In genomic region chr5:89583534-89583933, GRCh38 we compare ENCODE assay signal across 16 cellular contexts.
DNase-seq lines count a peak whose midpoint lies in the region; ATAC-seq and TF ChIP-seq lines count a peak whose summit lies in the region.
"Had no signal": no experiment of that assay in that cellular context is flagged by ENCODE, and none has a peak within 500 bp of the region (broad histone marks: within the 10 kb centered on the region; RNA-seq: fewer than 3 reads in every experiment).

No MANE protein-coding gene starts in this region.

- no peak overlapping the region for H2BK15ac ChIP-seq in H9 (ENCODE audit: low read depth, low read length)

- H3K14ac ChIP-seq in H9 (ENCODE audit: insufficient read depth, low read length), result no peak overlapping the region

- intact Hi-C loops in HCT116 (cut with micrococcal nuclease), result no loop called here
- intact Hi-C loops in esophagus squamous epithelium (cut with DNase I), result no loop called here

- H3K9me3 Mint-ChIP-seq in naive thymus-derived CD8-positive, alpha-beta T cell, result peaks cover 0 to 19% (median 0%) of the 10 kb centered on the region in 9 donors
- H3K9me3 Mint-ChIP-seq in H9, result no peaks in the 10 kb centered on the region; a peak in 2 of 5 replicates
- H3K9me3 Mint-ChIP-seq: HFFc6 had no signal

- no peak overlapping the region for H3K4me3 Mint-ChIP-seq in naive thymus-derived CD8-positive, alpha-beta T cell
- H3K4me3 Mint-ChIP-seq in H9, result no peak overlapping the region
- H3K4me3 Mint-ChIP-seq: CD4-positive, alpha-beta memory T cell; HFFc6 had no signal

- CTCF ChIA-PET in HCT116 (lab: Charles Lee), result no interaction called here

- no peak overlapping the region for H3K56ac ChIP-seq in H9 (ENCODE audit: insufficient read length, low read depth, low read length)

- no peaks in the 10 kb centered on the region for H3K79me1 ChIP-seq in H9 (ENCODE audit: insufficient read depth, low read depth, low read length, poor library complexity, severe bottlenecking)

- RAD21 ChIA-PET in HCT116 (lab: Charles Lee; ENCODE audit: low non-redundant PET in 1 of 2, low total read pairs in 2 of 2, uncharacterized antibody in 2 of 2, unreplicated experiment in 2 of 2), result no interaction called here

- no peak overlapping the region for H3T11ph ChIP-seq in H9 (ENCODE audit: low read length)

- no peaks in the 10 kb centered on the region for H3K23me2 ChIP-seq in H9 (ENCODE audit: insufficient read length, low read depth, low read length, poor library complexity, severe bottlenecking)

- TF ChIP-seq POLR2A in HCT116 (IDR thresholded peaks at IDR 0.05; ENCODE audit: borderline replicate concordance, extremely low read depth, insufficient read depth, insufficient read length) (no peak), esophagus squamous epithelium (IDR thresholded peaks at IDR 0.05) (no peak)

- H3K4ac ChIP-seq in H9 (ENCODE audit: low read depth, low read length), result no peak overlapping the region

- ATAC-seq in HCT116 (no peak), RWPE2 (ENCODE audit: low read depth) (no peak)
- ATAC-seq in naive thymus-derived CD8-positive, alpha-beta T cell, result no peak

- no peak overlapping the region for H2BK120ac ChIP-seq in H9 (ENCODE audit: low read depth, low read length, poor library complexity, severe bottlenecking)

- H2BK12ac ChIP-seq in H9 (ENCODE audit: insufficient read length, low read depth, low read length), result no peak overlapping the region

- peak overlapping the region; percentile 66 for H3K4me2 ChIP-seq in GM23248 (ENCODE audit: unreplicated experiment)
- no peak overlapping the region for H3K4me2 ChIP-seq in HCT116 (ENCODE audit: low read length)
- no peak overlapping the region for H3K4me2 ChIP-seq in H9 (ENCODE audit: insufficient read depth, insufficient read length, low read length)

- H3K9ac ChIP-seq in GM23248 (no peak overlapping the region), HCT116 (ENCODE audit: low read length) (no peak overlapping the region), H9 (ENCODE audit: extremely low read depth, insufficient read length, low read length) (no peak overlapping the region)

- no peak overlapping the region for H4K91ac ChIP-seq in H9 (ENCODE audit: insufficient read length, low read depth, low read length)

- no peak overlapping the region for H2AK5ac ChIP-seq in H9 (ENCODE audit: insufficient read length, low read length)

- H3K27me3 ChIP-seq in GM23248 (replicated peaks; ENCODE audit: insufficient read depth) (no peaks in the 10 kb centered on the region), HCT116 (ENCODE audit: insufficient read depth, low read length) (no peaks in the 10 kb centered on the region), RWPE2 (ENCODE audit: insufficient read depth, poor library complexity, severe bottlenecking) (no peaks in the 10 kb centered on the region), esophagus squamous epithelium (no peaks in the 10 kb centered on the region), MG63 (no peaks in the 10 kb centered on the region), H9 (ENCODE audit: insufficient read depth, low read length) (no peaks in the 10 kb centered on the region)

- TF ChIP-seq CTCF in HCT116 (IDR thresholded peaks at IDR 0.05 in 2 of 3, conservative IDR thresholded peaks at IDR 0.05 in 1 of 3; ENCODE audit: borderline replicate concordance in 1 of 3, insufficient read depth in 1 of 3, low read depth in 2 of 3, low read length in 2 of 3) (no peak), RWPE2 (IDR thresholded peaks at IDR 0.05; ENCODE audit: poor library complexity, severe bottlenecking) (no peak), esophagus squamous epithelium (IDR thresholded peaks at IDR 0.05) (no peak), H9 (conservative IDR thresholded peaks at IDR 0.05) (no peak)

- H2BK5ac ChIP-seq in H9 (ENCODE audit: insufficient read length, low read length), result no peak overlapping the region

- in situ Hi-C loops in GM23248 (cut with MboI), result no loop called here

- H3K18ac ChIP-seq in H9 (ENCODE audit: insufficient read length, low read depth, low read length), result no peak overlapping the region

- H3F3A ChIP-seq in GM23248 (ENCODE audit: insufficient read depth), result peaks cover 14% of the 10 kb centered on the region; the same call in 1 of the 2 replicates

- H3K23ac ChIP-seq in H9 (ENCODE audit: insufficient read length, low read depth, low read length), result no peak overlapping the region

- H3K9me3 ChIP-seq in GM23248 (ENCODE audit: low read depth), result no peaks in the 10 kb centered on the region
- H3K9me3 ChIP-seq in HCT116 (ENCODE audit: control insufficient read depth in 1 of 2, insufficient read depth in 1 of 2, low read depth in 1 of 2, low read length in 2 of 2), result no peaks in the 10 kb centered on the region
- H3K9me3 ChIP-seq in RWPE2 (ENCODE audit: severe bottlenecking), result no peaks in the 10 kb centered on the region
- no peaks in the 10 kb centered on the region for H3K9me3 ChIP-seq in esophagus squamous epithelium
- no peaks in the 10 kb centered on the region for H3K9me3 ChIP-seq in MG63
- H3K9me3 ChIP-seq in H9 (ENCODE audit: control insufficient read depth, low read depth, low read length), result no peaks in the 10 kb centered on the region

- H3K36me3 ChIP-seq in GM23248 (ENCODE audit: low read depth) (no peaks in the 10 kb centered on the region), HCT116 (ENCODE audit: control insufficient read depth in 1 of 2, insufficient read depth in 2 of 2, low read length in 2 of 2) (no peaks in the 10 kb centered on the region), RWPE2 (ENCODE audit: low read depth) (no peaks in the 10 kb centered on the region), esophagus squamous epithelium (no peaks in the 10 kb centered on the region), MG63 (no peaks in the 10 kb centered on the region)

- H2AFZ ChIP-seq in GM23248 (no peak overlapping the region), HCT116 (ENCODE audit: low read depth, low read length, poor library complexity, severe bottlenecking) (peak overlapping the region; percentile 68), H9 (ENCODE audit: low read length) (no peak overlapping the region)

- BruUV-seq in HCT116 (replicated peaks; lab: Mats Ljungman, UMichigan), result no TSS peak

- H3K27me3 Mint-ChIP-seq in naive thymus-derived CD8-positive, alpha-beta T cell, result peaks cover 0 to 2% (median 0%) of the 10 kb centered on the region in 5 donors
- H3K27me3 Mint-ChIP-seq in H9 (ENCODE audit: low read depth), result no peaks in the 10 kb centered on the region
- H3K27me3 Mint-ChIP-seq: CD4-positive, alpha-beta memory T cell had no signal

- no peak overlapping the region for H2BK20ac ChIP-seq in H9 (ENCODE audit: low read depth, low read length, poor library complexity, severe bottlenecking)

- H4K5ac ChIP-seq in H9 (ENCODE audit: insufficient read length, low read depth, low read length), result no peak overlapping the region

- H3K79me2 ChIP-seq in GM23248 (ENCODE audit: insufficient read depth) (no peaks in the 10 kb centered on the region), HCT116 (ENCODE audit: insufficient read depth, low read length) (no peaks in the 10 kb centered on the region), H9 (ENCODE audit: insufficient read depth, low read length) (no peaks in the 10 kb centered on the region)

- peaks cover 17% of the 10 kb centered on the region for H3K4me1 ChIP-seq in GM23248 (ENCODE audit: insufficient read depth)
- H3K4me1 ChIP-seq in HCT116 (ENCODE audit: control insufficient read depth in 1 of 2, insufficient read depth in 2 of 2, low read length in 2 of 2), result peaks cover 0 to 7% of the 10 kb centered on the region in 2 experiments; a peak in 1 of 4 replicates
- peaks cover 21% of the 10 kb centered on the region for H3K4me1 ChIP-seq in RWPE2 (ENCODE audit: insufficient read depth, poor library complexity, severe bottlenecking)
- H3K4me1 ChIP-seq in esophagus squamous epithelium, result peaks cover 0 to 37% (median 11%) of the 10 kb centered on the region in 3 donors
- H3K4me1 ChIP-seq in H9 (ENCODE audit: insufficient read depth, low read length), result peaks cover 5% of the 10 kb centered on the region; the same call in 1 of the 2 replicates

- POLR2A ChIA-PET in HCT116 (lab: Charles Lee), result no interaction called here
- POLR2A ChIA-PET in naive thymus-derived CD8-positive, alpha-beta T cell (lab: Charles Lee), result no interaction called here

- no peaks in the 10 kb centered on the region for H3K4me1 Mint-ChIP-seq in naive thymus-derived CD8-positive, alpha-beta T cell
- peaks cover 13 to 15% of the 10 kb centered on the region in 2 experiments for H3K4me1 Mint-ChIP-seq in H9
- H3K4me1 Mint-ChIP-seq: CD4-positive, alpha-beta memory T cell had no signal

- H3K27ac ChIP-seq in GM23248, result no peak overlapping the region
- no peak overlapping the region for H3K27ac ChIP-seq in HCT116 (ENCODE audit: low read depth, low read length)
- H3K27ac ChIP-seq in RWPE2 (ENCODE audit: poor library complexity, severe bottlenecking), result peak overlapping the region; percentile 45
- H3K27ac ChIP-seq in esophagus squamous epithelium, result peak overlapping the region in 3 of 4 donors; percentile 55 to 70 (median 62)
- H3K27ac ChIP-seq in H9 (ENCODE audit: insufficient read length, low read depth, low read length), result no peak overlapping the region

- no peaks in the 10 kb centered on the region for H3K36me3 Mint-ChIP-seq in naive thymus-derived CD8-positive, alpha-beta T cell
- H3K36me3 Mint-ChIP-seq in H9 (ENCODE audit: insufficient read depth in 1 of 3, low read depth in 3 of 3), result peaks cover 0 to 8% (median 0%) of the 10 kb centered on the region in 3 experiments; a peak in 4 of 7 replicates
- H3K36me3 Mint-ChIP-seq: CD4-positive, alpha-beta memory T cell had no signal

- no peak overlapping the region for H4K8ac ChIP-seq in H9 (replicated peaks; ENCODE audit: insufficient read length, low read depth, low read length)

- DNase-seq in GM23248 (no peak), HCT116 (ENCODE audit: low read depth, low spot score) (no peak), RWPE2 (ENCODE audit: low spot score) (no peak), esophagus squamous epithelium (lab: John Stamatoyannopoulos, UW) (no peak), MG63 (no peak), NOMO-1 (lab: John Stamatoyannopoulos, UW; ENCODE audit: unreplicated experiment in 2 of 2) (no peak), H9 (no peak)
- DNase-seq in naive thymus-derived CD8-positive, alpha-beta T cell, result no peak
- DNase-seq: C1 segment of cervical spinal cord; Calu3; CD4-positive, alpha-beta memory T cell; COR-L47; DMS79 treated with DMSO at 0.1 percent for 48 hours; GF-D8; GOT3 had no signal

- no peak overlapping the region for H3K27ac Mint-ChIP-seq in naive thymus-derived CD8-positive, alpha-beta T cell
- H3K27ac Mint-ChIP-seq in H9, result no peak overlapping the region
- H3K27ac Mint-ChIP-seq: CD4-positive, alpha-beta memory T cell; HFFc6 had no signal

- no peaks in the 10 kb centered on the region for H4K20me1 ChIP-seq in GM23248 (ENCODE audit: insufficient read depth)
- no peaks in the 10 kb centered on the region for H4K20me1 ChIP-seq in HCT116 (ENCODE audit: insufficient read depth)
- H4K20me1 ChIP-seq in H9 (ENCODE audit: control insufficient read depth, insufficient read depth, insufficient read length), result no peaks in the 10 kb centered on the region

- TF ChIP-seq RAD21 in HCT116 (IDR thresholded peaks at IDR 0.05; ENCODE audit: low read depth), result no peak

- H3K9me2 ChIP-seq in GM23248 (ENCODE audit: insufficient read depth), result no peaks in the 10 kb centered on the region
- no peaks in the 10 kb centered on the region for H3K9me2 ChIP-seq in HCT116 (ENCODE audit: insufficient read depth)

- no peak overlapping the region for H3K4me3 ChIP-seq in GM23248
- no peak overlapping the region for H3K4me3 ChIP-seq in HCT116 (replicated peaks in 1 of 2; ENCODE audit: low read depth in 1 of 2, low read length in 2 of 2)
- no peak overlapping the region for H3K4me3 ChIP-seq in RWPE2 (ENCODE audit: severe bottlenecking)
- no peak overlapping the region for H3K4me3 ChIP-seq in esophagus squamous epithelium
- H3K4me3 ChIP-seq in MG63, result no peak overlapping the region

Comparison
In these comparisons a context has a peak if more than half of its experiments do, and no peak if none do; other contexts are left out.
1. H3K27ac ChIP-seq: peak in RWPE2 (single experiment) and esophagus squamous epithelium (3 of 4); none in GM23248 (single experiment), HCT116 (single experiment) and H9 (single experiment).